In the genomic region with DNA sequence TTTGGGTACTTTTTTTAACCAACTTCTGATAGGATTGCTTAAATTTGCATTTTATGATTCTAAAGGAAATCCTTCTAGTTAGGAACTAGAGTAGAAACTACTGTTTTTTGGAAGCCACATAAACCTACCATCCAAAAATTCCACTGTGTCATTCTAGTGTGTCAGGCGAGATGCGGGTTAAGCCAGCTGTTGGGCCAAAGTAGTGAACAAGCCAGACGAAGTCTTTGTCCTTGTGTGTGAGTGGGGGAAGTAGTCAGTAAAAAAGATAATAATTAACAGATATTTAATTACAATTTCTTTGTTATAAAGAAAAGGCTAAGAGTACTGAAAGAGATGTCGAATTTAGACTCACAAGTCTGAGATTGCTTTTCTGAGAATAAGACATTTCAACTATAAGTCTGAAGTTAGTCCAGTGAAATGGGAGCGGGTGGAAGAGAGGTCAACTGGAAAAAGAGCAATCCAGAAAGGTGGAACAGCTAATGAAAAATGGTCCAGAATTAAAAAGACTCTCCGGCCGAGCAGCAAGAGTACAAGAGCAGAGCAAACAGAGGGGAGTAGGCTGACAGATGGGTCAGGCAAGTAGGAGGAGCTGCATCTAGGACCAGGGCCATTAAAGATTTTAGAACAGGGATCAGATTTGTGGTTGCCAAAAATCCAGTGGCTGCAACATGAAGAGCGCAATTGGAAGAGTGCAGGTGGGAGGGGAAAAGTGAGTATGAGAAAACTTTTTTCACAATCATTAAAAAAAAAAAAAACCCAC, we compare ENCODE assay signal across 8 cellular contexts. TPM values are rescaled to one million over a fixed set of nuclear protein-coding genes. Genes with fewer than 3 reads are reported as not detected.
A peak's percentile ranks its signal among the peaks of the same experiment; 100 is the strongest.
DNase-seq lines count a peak whose midpoint lies in the region; ATAC-seq, FAIRE-seq and TF ChIP-seq lines count a peak whose summit lies in the region.

No MANE protein-coding gene starts in this region.

- peaks cover 2% of the 10 kb centered on the region for H3K36me3 Mint-ChIP-seq in activated naive CD4-positive, alpha-beta T cell treated with anti-CD3 and anti-CD28 coated beads, Interleukin-2, amount 10 ng/mL, durations not matched to agents 7 days and 5 days
- no peaks in the 10 kb centered on the region for H3K36me3 Mint-ChIP-seq in activated CD8-positive, alpha-beta T cell treated with anti-CD3 and anti-CD28 coated beads, Interleukin-2, amount 10 ng/mL, durations not matched to agents 7 days and 5 days (ENCODE audit: low read depth)

- H3K27ac Mint-ChIP-seq in activated naive CD4-positive, alpha-beta T cell treated with anti-CD3 and anti-CD28 coated beads, Interleukin-2, amount 10 ng/mL, durations not matched to agents 7 days and 5 days = no peak overlapping the region
- H3K27ac Mint-ChIP-seq in activated CD8-positive, alpha-beta T cell treated with anti-CD3 and anti-CD28 coated beads, Interleukin-2, amount 10 ng/mL, durations not matched to agents 7 days and 5 days = no peak overlapping the region

- intact Hi-C loops in kidney (cut with DNase I) = no loop called here

- no peak for ATAC-seq in activated CD8-positive, alpha-beta T cell treated with anti-CD3 and anti-CD28 coated beads, Interleukin-2, amount 10 ng/mL, durations not matched to agents 7 days and 5 days
- ATAC-seq in omental fat pad (ENCODE audit: low FRiP score) = no peak

- TF ChIP-seq CTCF in kidney (IDR thresholded peaks at IDR 0.05; ENCODE audit: borderline replicate concordance, extremely low read depth, insufficient read depth) = no peak
- no peak for TF ChIP-seq CTCF in omental fat pad (IDR thresholded peaks at IDR 0.05)

- H3K27me3 ChIP-seq in subcutaneous abdominal adipose tissue (ENCODE audit: control insufficient read depth in 5 of 5, insufficient read depth in 4 of 5, low read length in 5 of 5) = no peaks in the 10 kb centered on the region

- H3K36me3 ChIP-seq in kidney (ENCODE audit: control insufficient read depth in 1 of 2, insufficient read depth in 2 of 2, low read length in 2 of 2) = no peaks in the 10 kb centered on the region
- H3K36me3 ChIP-seq in subcutaneous abdominal adipose tissue (ENCODE audit: control insufficient read depth in 5 of 5, insufficient read depth in 5 of 5, low read length in 5 of 5) = no peaks in the 10 kb centered on the region

- peak overlapping the region; percentile 75 for H3K4me3 Mint-ChIP-seq in activated naive CD4-positive, alpha-beta T cell treated with anti-CD3 and anti-CD28 coated beads, Interleukin-2, amount 10 ng/mL, durations not matched to agents 7 days and 5 days
- peak overlapping the region; percentile 76 for H3K4me3 Mint-ChIP-seq in activated CD8-positive, alpha-beta T cell treated with anti-CD3 and anti-CD28 coated beads, Interleukin-2, amount 10 ng/mL, durations not matched to agents 7 days and 5 days

- H3K27ac ChIP-seq in kidney (ENCODE audit: low read depth in 2 of 2, low read length in 2 of 2) = peak overlapping the region; percentile 42 to 65
- no peak overlapping the region for H3K27ac ChIP-seq in subcutaneous abdominal adipose tissue (ENCODE audit: low read depth, low read length)

- H3K4me1 ChIP-seq in kidney (ENCODE audit: control insufficient read depth in 1 of 2, insufficient read depth in 1 of 2, low read depth in 1 of 2, low read length in 2 of 2) (peaks cover 0 to 7% of the 10 kb centered on the region in 2 donors), subcutaneous abdominal adipose tissue (ENCODE audit: control insufficient read depth in 5 of 5, insufficient read depth in 5 of 5, low read length in 5 of 5) (peaks cover 0 to 22% (median 18%) of the 10 kb centered on the region in 5 donors)

- no peak for FAIRE-seq in kidney (lab: Jason Lieb, UNC)

- POLR2A ChIA-PET in activated CD8-positive, alpha-beta T cell treated with anti-CD3 and anti-CD28 coated beads, Interleukin-2, amount 10 ng/mL, durations not matched to agents 7 days and 5 days (lab: Charles Lee) = interaction anchor here (0.8 kb wide), 1 partner anchor 1916 kb away, joined by 3 read pairs; no protein-coding TSS in a partner anchor

- CTCF ChIA-PET in activated naive CD4-positive, alpha-beta T cell treated with anti-CD3 and anti-CD28 coated beads, Interleukin-2, amount 10 ng/mL, durations not matched to agents 7 days and 5 days (lab: Charles Lee) = no interaction called here
- CTCF ChIA-PET in activated CD8-positive, alpha-beta T cell treated with anti-CD3 and anti-CD28 coated beads, Interleukin-2, amount 10 ng/mL, durations not matched to agents 7 days and 5 days (lab: Charles Lee) = interaction anchor here (1.8 to 2.8 kb wide), 2 partner anchors 161 to 299 kb away, joined by 6 to 19 read pairs; no protein-coding TSS in a partner anchor

- no peaks in the 10 kb centered on the region for H3K9me3 Mint-ChIP-seq in activated naive CD4-positive, alpha-beta T cell treated with anti-CD3 and anti-CD28 coated beads, Interleukin-2, amount 10 ng/mL, durations not matched to agents 7 days and 5 days
- no peaks in the 10 kb centered on the region for H3K9me3 Mint-ChIP-seq in activated CD8-positive, alpha-beta T cell treated with anti-CD3 and anti-CD28 coated beads, Interleukin-2, amount 10 ng/mL, durations not matched to agents 7 days and 5 days (ENCODE audit: insufficient read depth)

- H3K9me3 ChIP-seq in kidney (ENCODE audit: control insufficient read depth in 1 of 2, low read length in 2 of 2) (no peaks in the 10 kb centered on the region), subcutaneous abdominal adipose tissue (ENCODE audit: control insufficient read depth in 5 of 5, low read length in 5 of 5) (no peaks in the 10 kb centered on the region)

- H3K9ac ChIP-seq in kidney (ENCODE audit: low read length in 2 of 2) = peak overlapping the region in 1 of 2 donors; percentile 59
- H3K9ac ChIP-seq in subcutaneous abdominal adipose tissue (ENCODE audit: low read length in 5 of 5) = peak overlapping the region in 2 of 5 donors; percentile 46 to 52

- H3K4me3 ChIP-seq in kidney (ENCODE audit: low read length in 2 of 2) (peak overlapping the region; percentile 63 to 82), subcutaneous abdominal adipose tissue (ENCODE audit: low read depth in 1 of 5, low read length in 5 of 5) (peak overlapping the region in 3 of 5 donors; percentile 72 to 85 (median 77))

- peaks cover 20% of the 10 kb centered on the region for H3K27me3 Mint-ChIP-seq in activated naive CD4-positive, alpha-beta T cell treated with anti-CD3 and anti-CD28 coated beads, Interleukin-2, amount 10 ng/mL, durations not matched to agents 7 days and 5 days
- H3K27me3 Mint-ChIP-seq in activated CD8-positive, alpha-beta T cell treated with anti-CD3 and anti-CD28 coated beads, Interleukin-2, amount 10 ng/mL, durations not matched to agents 7 days and 5 days (ENCODE audit: low read depth) = peaks cover 3% of the 10 kb centered on the region

- H3K4me1 Mint-ChIP-seq in activated naive CD4-positive, alpha-beta T cell treated with anti-CD3 and anti-CD28 coated beads, Interleukin-2, amount 10 ng/mL, durations not matched to agents 7 days and 5 days = peaks cover 19% of the 10 kb centered on the region
- peaks cover 13% of the 10 kb centered on the region for H3K4me1 Mint-ChIP-seq in activated CD8-positive, alpha-beta T cell treated with anti-CD3 and anti-CD28 coated beads, Interleukin-2, amount 10 ng/mL, durations not matched to agents 7 days and 5 days (ENCODE audit: low read depth)

- DNase-seq in activated naive CD4-positive, alpha-beta T cell treated with anti-CD3 and anti-CD28 coated beads, Interleukin-2, amount 10 ng/mL, durations not matched to agents 7 days and 5 days = no peak
- no peak for DNase-seq in activated naive CD4-positive, alpha-beta T cell (lab: John Stamatoyannopoulos, UW)
- no peak for DNase-seq in activated CD8-positive, alpha-beta T cell treated with anti-CD3 and anti-CD28 coated beads, Interleukin-2, amount 10 ng/mL, durations not matched to agents 7 days and 5 days
- DNase-seq in kidney = no peak
- DNase-seq in HuH-7 (ENCODE audit: low spot score) = no peak
- DNase-seq in putamen (ENCODE audit: low spot score) = no peak
- DNase-seq in omental fat pad (ENCODE audit: low spot score) = no peak

RNA-seq across cellular contexts. Expression of a gene that starts 1.5 kb away (rescaled TPM):
- 1 to 10 TPM; 3.8 to 5.6 TPM for total RNA-seq in activated CD8-positive, alpha-beta T cell treated with anti-CD3 and anti-CD28 coated beads, Interleukin-2, amount 10 ng/mL, durations not matched to agents 7 days and 5 days
- 49.4 TPM for total RNA-seq in kidney
- 28.2 TPM for polyA plus RNA-seq in kidney (ENCODE audit: insufficient read depth, low read depth, low replicate concordance)
- 10 to 100 TPM; 14.2 to 24.0 (median 17.4) TPM for total RNA-seq in omental fat pad
